In the genomic region with DNA sequence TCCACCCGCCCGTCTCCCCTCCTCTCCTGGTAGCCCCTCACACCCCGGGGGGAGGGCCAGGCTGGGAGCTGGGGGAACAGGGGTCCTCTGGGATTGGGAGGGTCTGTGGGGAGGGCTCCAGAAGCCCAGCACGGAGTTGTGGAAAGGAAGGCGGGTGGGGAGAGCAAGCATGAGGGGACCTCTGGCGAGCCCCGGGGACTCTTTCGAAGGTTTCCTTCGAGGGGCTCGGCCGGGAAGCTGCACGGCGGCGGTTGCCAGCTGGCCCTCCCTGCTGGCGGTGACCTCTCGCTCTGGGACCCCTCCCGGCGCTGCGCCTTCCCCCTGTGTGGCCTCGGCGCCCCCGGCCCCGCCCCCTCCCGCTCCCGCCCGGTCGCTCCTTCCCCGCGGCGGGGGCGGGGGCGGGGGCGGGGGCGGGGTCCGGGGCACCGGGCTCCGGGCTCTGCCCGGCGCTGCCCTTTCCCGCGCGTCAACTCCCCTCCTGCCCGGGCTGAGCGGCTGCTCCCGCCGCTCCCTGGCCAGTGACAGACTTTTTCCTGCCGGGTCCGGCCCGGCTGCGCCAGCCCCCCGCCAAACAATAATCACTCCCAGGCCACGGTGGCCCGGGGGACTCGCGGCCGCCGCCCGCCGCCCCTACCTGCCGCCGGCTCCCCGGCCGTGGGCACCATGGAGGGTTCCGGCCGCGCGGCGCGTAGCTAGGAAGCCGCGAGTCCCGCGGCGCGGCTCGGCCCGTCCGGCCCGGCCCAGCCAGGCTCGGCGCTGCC, we compare ENCODE assay signal across 6 cellular contexts. TPM values are rescaled to one million over a fixed set of nuclear protein-coding genes. Genes with fewer than 3 reads are reported as not detected.
DNase-seq lines count a peak whose midpoint lies in the region; ATAC-seq, FAIRE-seq and TF ChIP-seq lines count a peak whose summit lies in the region.

No MANE protein-coding gene starts in this region.

- H3K27ac ChIP-seq in SJSA1 (peak overlapping the region; percentile 78), HepG2 (ENCODE audit: extremely low read length, insufficient read depth, low read length) (no peak overlapping the region)

- no peak for TF ChIP-seq EP300 in HepG2 (IDR thresholded peaks at IDR 0.05; ENCODE audit: low read depth in 2 of 2, low read length in 2 of 2)
- TF ChIP-seq EP300 in HepG2 (CRISPR knock-in tag; IDR thresholded peaks at IDR 0.05; ENCODE audit: borderline replicate concordance) = no peak

- in situ Hi-C loops in HepG2 (cut with HindIII; ENCODE audit: extremely low pct_ligation_motif_present, low pct_unique_long_range_greater_than_20kb) = no loop called here

- peaks cover 28% of the 10 kb centered on the region for H3K27me3 ChIP-seq in BE2C
- no peaks in the 10 kb centered on the region for H3K27me3 ChIP-seq in SJSA1 (replicated peaks)
- peaks cover 3 to 8% of the 10 kb centered on the region in 2 experiments; a peak in 3 of 5 replicates for H3K27me3 ChIP-seq in HepG2 (ENCODE audit: control insufficient read depth in 1 of 2, insufficient read depth in 2 of 2, low read length in 2 of 2)

- peak; percentile 21 for ATAC-seq in HepG2
- ATAC-seq in HG02610 (IDR thresholded peaks at IDR 0.05; ENCODE audit: unreplicated experiment) = no peak

- H3K4me2 ChIP-seq in HepG2 (ENCODE audit: low read depth, low read length) = peak overlapping the region; percentile 92

- H3K4me1 ChIP-seq in BE2C = peaks cover 8% of the 10 kb centered on the region; the same call in 1 of the 2 replicates
- peaks cover 37% of the 10 kb centered on the region for H3K4me1 ChIP-seq in SJSA1 (replicated peaks)
- H3K4me1 ChIP-seq in HepG2 (ENCODE audit: insufficient read depth, low read length) = peaks cover 26% of the 10 kb centered on the region

- H3K9ac ChIP-seq in HepG2 (ENCODE audit: insufficient read depth, low read depth, low read length) = peak overlapping the region; percentile 60

- WGBS in HepG2 (ENCODE audit: low lambda C conversion rate) = no CpG with 5 or more reads among the region's 81 CpGs

- no peak for FAIRE-seq in HepG2 (lab: Jason Lieb, UNC)

- TF ChIP-seq CTCF in BE2C (IDR thresholded peaks at IDR 0.05; ENCODE audit: low read depth, low read length) = no peak
- TF ChIP-seq CTCF in HepG2 (CRISPR knock-in tag; IDR thresholded peaks at IDR 0.05) = no peak

- H3K36me3 ChIP-seq in BE2C (no peaks in the 10 kb centered on the region), SJSA1 (peaks cover 18% of the 10 kb centered on the region), HepG2 (replicated peaks in 1 of 2; ENCODE audit: control insufficient read depth in 1 of 2, insufficient read depth in 2 of 2, low read length in 2 of 2) (no peaks in the 10 kb centered on the region)

- no peaks in the 10 kb centered on the region for H3K79me2 ChIP-seq in HepG2 (ENCODE audit: insufficient read depth, low read length)

- CTCF ChIA-PET in HepG2 (lab: Yijun Ruan, JAX; ENCODE audit: low intra/inter-chr PET ratio, low total read pairs) = no interaction called here

- POLR2A ChIA-PET in HepG2 (lab: Yijun Ruan, JAX) = interaction anchor here (1.9 to 18.5 kb wide), 3 partner anchors 10 to 29 kb away, joined by 10 to 365 read pairs (median 12); a partner anchor contains a TSS

- TF ChIP-seq POLR2A in HepG2 (IDR thresholded peaks at IDR 0.05; ENCODE audit: insufficient read depth in 1 of 2, low read depth in 2 of 2, low read length in 2 of 2) = no peak

- no peak for DNase-seq in BE2C
- no peak for DNase-seq in SJSA1 (ENCODE audit: low read depth in 1 of 2, low spot score in 2 of 2)
- no peak for DNase-seq in HepG2 (ENCODE audit: low spot score)
- no peak for DNase-seq in hippocampal formation (lab: John Stamatoyannopoulos, UW)
- DNase-seq in T-helper 9 cell = no peak

- no peak for TF ChIP-seq RAD21 in HepG2 (CRISPR knock-in tag; IDR thresholded peaks at IDR 0.05)

- BruUV-seq in HepG2 (replicated peaks; lab: Mats Ljungman, UMichigan) = no TSS peak

- no peaks in the 10 kb centered on the region for H3K9me3 ChIP-seq in BE2C
- H3K9me3 ChIP-seq in SJSA1 (replicated peaks) = 0 out of 2 replicates have a peak, but pooled peaks cover 2% of the 10 kb centered on the region
- H3K9me3 ChIP-seq in HepG2 (ENCODE audit: low read length) = no peaks in the 10 kb centered on the region

- intact Hi-C loops in HepG2 (cut with micrococcal nuclease; ENCODE audit: unreplicated experiment) = no loop called here

- peak overlapping the region; percentile 39 for H3K4me3 ChIP-seq in BE2C (ENCODE audit: low read depth, low read length)
- H3K4me3 ChIP-seq in SJSA1 = peak overlapping the region; percentile 88
- H3K4me3 ChIP-seq in HepG2 (replicated peaks in 1 of 3; ENCODE audit: insufficient read depth in 1 of 3, low read depth in 2 of 3, low read length in 3 of 3) = peak overlapping the region; percentile 69 to 75 (median 75); a peak in 5 of 6 replicates

- H4K20me1 ChIP-seq in HepG2 (ENCODE audit: insufficient read depth, low read length) = no peaks in the 10 kb centered on the region

- H2AFZ ChIP-seq in HepG2 (ENCODE audit: low read length) = no peak overlapping the region

RNA-seq across cellular contexts. Expression of a gene that starts 1.0 kb away (rescaled TPM):
- 0.59 TPM for polyA plus RNA-seq in BE2C (2012; ENCODE audit: insufficient read depth, insufficient read length, low read depth)
- total RNA-seq in SJSA1 (2014; rRNA removed; shearing (Covaris generic)) = 6.9 and 9.4 TPM in 2 replicates
- total RNA-seq in HepG2 (2016; rRNA removed; fragmentation: Illumina TruSeq; extraction: Trizol) = 0.48 and 0.49 TPM in 2 replicates
- 0.26 and 0.40 TPM in 2 replicates for total RNA-seq in HepG2 (2016; cell fraction: cytosol; rRNA removed; fragmentation: Illumina TruSeq; extraction: Trizol; ENCODE audit: low read depth)
- total RNA-seq in HepG2 (2016; cell fraction: insoluble cytoplasmic fraction; rRNA removed; fragmentation: Illumina TruSeq; extraction: Trizol) = 0.48 and 0.54 TPM in 2 replicates
- 0.83 and 1.2 TPM in 2 replicates for total RNA-seq in HepG2 (2016; cell fraction: membrane; rRNA removed; fragmentation: Illumina TruSeq; extraction: Trizol)
- 0.50 and 0.53 TPM in 2 replicates for total RNA-seq in HepG2 (2016; cell fraction: nucleus; rRNA removed; fragmentation: Illumina TruSeq; extraction: Trizol)
- polyA plus RNA-seq in HepG2 (2011; rRNA removed) = 0.78 and 0.80 TPM in 2 replicates
- polyA plus RNA-seq in HepG2 (2011; cell fraction: cytosol; rRNA removed) = 0.76 and 1.3 TPM in 2 replicates
- 2.5 and 3.0 TPM in 2 replicates for polyA plus RNA-seq in HepG2 (2011; cell fraction: nucleus; rRNA removed)
- 0.16 and 0.44 TPM in 2 replicates for polyA plus RNA-seq in HepG2 (2012)
- polyA plus RNA-seq in HepG2 (2016; cell fraction: cytosol; fragmentation: Illumina TruSeq; extraction: Trizol; ENCODE audit: low read depth) = 0.32 and 0.45 TPM in 2 replicates
- 0.64 and 0.76 TPM in 2 replicates for polyA plus RNA-seq in HepG2 (2016; cell fraction: insoluble cytoplasmic fraction; fragmentation: Illumina TruSeq; extraction: Trizol; ENCODE audit: low read depth)
- 0.64 and 0.71 TPM in 2 replicates for polyA plus RNA-seq in HepG2 (2016; cell fraction: membrane; fragmentation: Illumina TruSeq; extraction: Trizol; ENCODE audit: low read depth)
- 2.1 and 3.2 TPM in 2 replicates for polyA plus RNA-seq in HepG2 (2016; cell fraction: nucleus; fragmentation: Illumina TruSeq; extraction: Trizol; ENCODE audit: insufficient read depth, low read depth)
- polyA minus RNA-seq in HepG2 (2011; rRNA and poly(A)+ RNA removed; ENCODE audit: low replicate concordance) = 1.7 and 8.5 TPM in 2 replicates
- 0.79 TPM in 1 of 2 replicates, not detected in the other for polyA minus RNA-seq in HepG2 (2011; cell fraction: cytosol; rRNA and poly(A)+ RNA removed)
- 0.25 and 0.26 TPM in 2 replicates for polyA minus RNA-seq in HepG2 (2011; cell fraction: nucleus; rRNA and poly(A)+ RNA removed)

RNA-seq across cellular contexts. Expression of a gene that starts 19.1 kb away (rescaled TPM):
- 33.9 TPM for polyA plus RNA-seq in BE2C (2012; ENCODE audit: insufficient read depth, insufficient read length, low read depth)
- total RNA-seq in SJSA1 (2014; rRNA removed; shearing (Covaris generic)) = 81.8 and 125 TPM in 2 replicates
- total RNA-seq in HepG2 (2016; rRNA removed; fragmentation: Illumina TruSeq; extraction: Trizol) = 10.5 and 10.9 TPM in 2 replicates
- 5.2 and 7.4 TPM in 2 replicates for total RNA-seq in HepG2 (2016; cell fraction: cytosol; rRNA removed; fragmentation: Illumina TruSeq; extraction: Trizol; ENCODE audit: low read depth)
- 9.4 and 11.7 TPM in 2 replicates for total RNA-seq in HepG2 (2016; cell fraction: insoluble cytoplasmic fraction; rRNA removed; fragmentation: Illumina TruSeq; extraction: Trizol)
- 9.2 and 9.7 TPM in 2 replicates for total RNA-seq in HepG2 (2016; cell fraction: membrane; rRNA removed; fragmentation: Illumina TruSeq; extraction: Trizol)
- 4.2 and 8.2 TPM in 2 replicates for total RNA-seq in HepG2 (2016; cell fraction: nucleus; rRNA removed; fragmentation: Illumina TruSeq; extraction: Trizol)
- polyA plus RNA-seq in HepG2 (2011; rRNA removed) = 27.4 and 35.1 TPM in 2 replicates
- polyA plus RNA-seq in HepG2 (2011; cell fraction: cytosol; rRNA removed) = 32.2 and 49.3 TPM in 2 replicates
- polyA plus RNA-seq in HepG2 (2011; cell fraction: nucleus; rRNA removed) = 59.7 and 63.0 TPM in 2 replicates
- 16.6 and 24.1 TPM in 2 replicates for polyA plus RNA-seq in HepG2 (2012)
- polyA plus RNA-seq in HepG2 (2016; cell fraction: cytosol; fragmentation: Illumina TruSeq; extraction: Trizol; ENCODE audit: low read depth) = 5.8 and 8.7 TPM in 2 replicates
- polyA plus RNA-seq in HepG2 (2016; cell fraction: insoluble cytoplasmic fraction; fragmentation: Illumina TruSeq; extraction: Trizol; ENCODE audit: low read depth) = 10.2 and 12.5 TPM in 2 replicates
- 7.5 and 7.8 TPM in 2 replicates for polyA plus RNA-seq in HepG2 (2016; cell fraction: membrane; fragmentation: Illumina TruSeq; extraction: Trizol; ENCODE audit: low read depth)
- polyA plus RNA-seq in HepG2 (2016; cell fraction: nucleus; fragmentation: Illumina TruSeq; extraction: Trizol; ENCODE audit: insufficient read depth, low read depth) = 12.5 and 16.3 TPM in 2 replicates
- polyA minus RNA-seq in HepG2 (2011; rRNA and poly(A)+ RNA removed; ENCODE audit: low replicate concordance) = 10.3 and 10.4 TPM in 2 replicates
- polyA minus RNA-seq in HepG2 (2011; cell fraction: cytosol; rRNA and poly(A)+ RNA removed) = 10.2 and 11.6 TPM in 2 replicates
- 7.2 and 9.7 TPM in 2 replicates for polyA minus RNA-seq in HepG2 (2011; cell fraction: nucleus; rRNA and poly(A)+ RNA removed)

RNA-seq across cellular contexts. Expression of a gene that starts 19.4 kb away (rescaled TPM):
- polyA plus RNA-seq in BE2C (2012; ENCODE audit: insufficient read depth, insufficient read length, low read depth) = 26.6 TPM
- 13.8 and 25.1 TPM in 2 replicates for total RNA-seq in SJSA1 (2014; rRNA removed; shearing (Covaris generic))
- 6.1 and 10.1 TPM in 2 replicates for total RNA-seq in HepG2 (2016; rRNA removed; fragmentation: Illumina TruSeq; extraction: Trizol)
- 4.1 and 5.9 TPM in 2 replicates for total RNA-seq in HepG2 (2016; cell fraction: cytosol; rRNA removed; fragmentation: Illumina TruSeq; extraction: Trizol; ENCODE audit: low read depth)
- total RNA-seq in HepG2 (2016; cell fraction: insoluble cytoplasmic fraction; rRNA removed; fragmentation: Illumina TruSeq; extraction: Trizol) = 5.8 and 13.4 TPM in 2 replicates
- 4.4 and 5.5 TPM in 2 replicates for total RNA-seq in HepG2 (2016; cell fraction: membrane; rRNA removed; fragmentation: Illumina TruSeq; extraction: Trizol)
- total RNA-seq in HepG2 (2016; cell fraction: nucleus; rRNA removed; fragmentation: Illumina TruSeq; extraction: Trizol) = 14.1 and 16.4 TPM in 2 replicates
- 14.7 and 15.7 TPM in 2 replicates for polyA plus RNA-seq in HepG2 (2011; rRNA removed)
- 4.4 and 7.5 TPM in 2 replicates for polyA plus RNA-seq in HepG2 (2011; cell fraction: cytosol; rRNA removed)
- polyA plus RNA-seq in HepG2 (2011; cell fraction: nucleus; rRNA removed) = 60.6 and 87.4 TPM in 2 replicates
- 6.9 and 9.5 TPM in 2 replicates for polyA plus RNA-seq in HepG2 (2012)
- polyA plus RNA-seq in HepG2 (2016; cell fraction: cytosol; fragmentation: Illumina TruSeq; extraction: Trizol; ENCODE audit: low read depth) = 3.7 and 4.6 TPM in 2 replicates
- polyA plus RNA-seq in HepG2 (2016; cell fraction: insoluble cytoplasmic fraction; fragmentation: Illumina TruSeq; extraction: Trizol; ENCODE audit: low read depth) = 6.4 and 7.5 TPM in 2 replicates
- 4.8 and 5.8 TPM in 2 replicates for polyA plus RNA-seq in HepG2 (2016; cell fraction: membrane; fragmentation: Illumina TruSeq; extraction: Trizol; ENCODE audit: low read depth)
- 61.7 and 63.7 TPM in 2 replicates for polyA plus RNA-seq in HepG2 (2016; cell fraction: nucleus; fragmentation: Illumina TruSeq; extraction: Trizol; ENCODE audit: insufficient read depth, low read depth)
- 6.7 and 12.7 TPM in 2 replicates for polyA minus RNA-seq in HepG2 (2011; rRNA and poly(A)+ RNA removed; ENCODE audit: low replicate concordance)
- 1.9 and 4.6 TPM in 2 replicates for polyA minus RNA-seq in HepG2 (2011; cell fraction: cytosol; rRNA and poly(A)+ RNA removed)
- 11.1 TPM in 2 replicates for polyA minus RNA-seq in HepG2 (2011; cell fraction: nucleus; rRNA and poly(A)+ RNA removed)

RNA-seq across cellular contexts. Expression of a gene that starts 29.2 kb away (rescaled TPM):
- 497 TPM for polyA plus RNA-seq in BE2C (2012; ENCODE audit: insufficient read depth, insufficient read length, low read depth)
- total RNA-seq in SJSA1 (2014; rRNA removed; shearing (Covaris generic)) = 668 and 731 TPM in 2 replicates
- total RNA-seq in HepG2 (2016; rRNA removed; fragmentation: Illumina TruSeq; extraction: Trizol) = 170 and 188 TPM in 2 replicates
- total RNA-seq in HepG2 (2016; cell fraction: cytosol; rRNA removed; fragmentation: Illumina TruSeq; extraction: Trizol; ENCODE audit: low read depth) = 49.0 and 62.5 TPM in 2 replicates
- total RNA-seq in HepG2 (2016; cell fraction: insoluble cytoplasmic fraction; rRNA removed; fragmentation: Illumina TruSeq; extraction: Trizol) = 171 and 181 TPM in 2 replicates
- 78.0 and 95.5 TPM in 2 replicates for total RNA-seq in HepG2 (2016; cell fraction: membrane; rRNA removed; fragmentation: Illumina TruSeq; extraction: Trizol)
- total RNA-seq in HepG2 (2016; cell fraction: nucleus; rRNA removed; fragmentation: Illumina TruSeq; extraction: Trizol) = 66.5 and 72.2 TPM in 2 replicates
- 149 and 173 TPM in 2 replicates for polyA plus RNA-seq in HepG2 (2011; rRNA removed)
- polyA plus RNA-seq in HepG2 (2011; cell fraction: cytosol; rRNA removed) = 212 and 274 TPM in 2 replicates
- 137 and 147 TPM in 2 replicates for polyA plus RNA-seq in HepG2 (2011; cell fraction: nucleus; rRNA removed)
- polyA plus RNA-seq in HepG2 (2012) = 91.5 and 93.8 TPM in 2 replicates
- polyA plus RNA-seq in HepG2 (2016; cell fraction: cytosol; fragmentation: Illumina TruSeq; extraction: Trizol; ENCODE audit: low read depth) = 58.1 and 67.4 TPM in 2 replicates
- polyA plus RNA-seq in HepG2 (2016; cell fraction: insoluble cytoplasmic fraction; fragmentation: Illumina TruSeq; extraction: Trizol; ENCODE audit: low read depth) = 192 and 207 TPM in 2 replicates
- 72.5 and 83.6 TPM in 2 replicates for polyA plus RNA-seq in HepG2 (2016; cell fraction: membrane; fragmentation: Illumina TruSeq; extraction: Trizol; ENCODE audit: low read depth)
- 110 and 123 TPM in 2 replicates for polyA plus RNA-seq in HepG2 (2016; cell fraction: nucleus; fragmentation: Illumina TruSeq; extraction: Trizol; ENCODE audit: insufficient read depth, low read depth)
- polyA minus RNA-seq in HepG2 (2011; rRNA and poly(A)+ RNA removed; ENCODE audit: low replicate concordance) = 209 and 295 TPM in 2 replicates
- 83.6 and 84.9 TPM in 2 replicates for polyA minus RNA-seq in HepG2 (2011; cell fraction: cytosol; rRNA and poly(A)+ RNA removed)
- polyA minus RNA-seq in HepG2 (2011; cell fraction: nucleus; rRNA and poly(A)+ RNA removed) = 31.7 and 34.7 TPM in 2 replicates

RNA-seq across cellular contexts. Expression of a gene that starts 31.5 kb away (rescaled TPM):
- polyA plus RNA-seq in BE2C (2012; ENCODE audit: insufficient read depth, insufficient read length, low read depth) = 0.45 TPM
- total RNA-seq in SJSA1 (2014; rRNA removed; shearing (Covaris generic)) = not detected in 2 replicates
- total RNA-seq in HepG2 (2016; rRNA removed; fragmentation: Illumina TruSeq; extraction: Trizol) = 0.81 and 1.0 TPM in 2 replicates
- 0.44 and 0.81 TPM in 2 replicates for total RNA-seq in HepG2 (2016; cell fraction: cytosol; rRNA removed; fragmentation: Illumina TruSeq; extraction: Trizol; ENCODE audit: low read depth)
- 0.92 and 1.1 TPM in 2 replicates for total RNA-seq in HepG2 (2016; cell fraction: insoluble cytoplasmic fraction; rRNA removed; fragmentation: Illumina TruSeq; extraction: Trizol)
- total RNA-seq in HepG2 (2016; cell fraction: membrane; rRNA removed; fragmentation: Illumina TruSeq; extraction: Trizol) = 0.45 and 0.59 TPM in 2 replicates
- 0.50 and 0.84 TPM in 2 replicates for total RNA-seq in HepG2 (2016; cell fraction: nucleus; rRNA removed; fragmentation: Illumina TruSeq; extraction: Trizol)
- polyA plus RNA-seq in HepG2 (2011; rRNA removed) = 1.8 and 2.8 TPM in 2 replicates
- 1.3 and 2.7 TPM in 2 replicates for polyA plus RNA-seq in HepG2 (2011; cell fraction: cytosol; rRNA removed)
- 26.5 and 39.6 TPM in 2 replicates for polyA plus RNA-seq in HepG2 (2011; cell fraction: nucleus; rRNA removed)
- polyA plus RNA-seq in HepG2 (2012) = 0.97 and 2.1 TPM in 2 replicates
- 0.19 and 0.28 TPM in 2 replicates for polyA plus RNA-seq in HepG2 (2016; cell fraction: cytosol; fragmentation: Illumina TruSeq; extraction: Trizol; ENCODE audit: low read depth)
- polyA plus RNA-seq in HepG2 (2016; cell fraction: insoluble cytoplasmic fraction; fragmentation: Illumina TruSeq; extraction: Trizol; ENCODE audit: low read depth) = 0.60 and 1.1 TPM in 2 replicates
- polyA plus RNA-seq in HepG2 (2016; cell fraction: membrane; fragmentation: Illumina TruSeq; extraction: Trizol; ENCODE audit: low read depth) = 0.57 and 0.73 TPM in 2 replicates
- polyA plus RNA-seq in HepG2 (2016; cell fraction: nucleus; fragmentation: Illumina TruSeq; extraction: Trizol; ENCODE audit: insufficient read depth, low read depth) = 2.9 and 3.4 TPM in 2 replicates
- polyA minus RNA-seq in HepG2 (2011; rRNA and poly(A)+ RNA removed; ENCODE audit: low replicate concordance) = 2.2 TPM in 1 of 2 replicates, not detected in the other
- polyA minus RNA-seq in HepG2 (2011; cell fraction: cytosol; rRNA and poly(A)+ RNA removed) = 0.59 and 0.88 TPM in 2 replicates
- 2.3 and 3.4 TPM in 2 replicates for polyA minus RNA-seq in HepG2 (2011; cell fraction: nucleus; rRNA and poly(A)+ RNA removed)
